9 cellular contexts compared by ENCODE assay signal in the genomic region with DNA sequence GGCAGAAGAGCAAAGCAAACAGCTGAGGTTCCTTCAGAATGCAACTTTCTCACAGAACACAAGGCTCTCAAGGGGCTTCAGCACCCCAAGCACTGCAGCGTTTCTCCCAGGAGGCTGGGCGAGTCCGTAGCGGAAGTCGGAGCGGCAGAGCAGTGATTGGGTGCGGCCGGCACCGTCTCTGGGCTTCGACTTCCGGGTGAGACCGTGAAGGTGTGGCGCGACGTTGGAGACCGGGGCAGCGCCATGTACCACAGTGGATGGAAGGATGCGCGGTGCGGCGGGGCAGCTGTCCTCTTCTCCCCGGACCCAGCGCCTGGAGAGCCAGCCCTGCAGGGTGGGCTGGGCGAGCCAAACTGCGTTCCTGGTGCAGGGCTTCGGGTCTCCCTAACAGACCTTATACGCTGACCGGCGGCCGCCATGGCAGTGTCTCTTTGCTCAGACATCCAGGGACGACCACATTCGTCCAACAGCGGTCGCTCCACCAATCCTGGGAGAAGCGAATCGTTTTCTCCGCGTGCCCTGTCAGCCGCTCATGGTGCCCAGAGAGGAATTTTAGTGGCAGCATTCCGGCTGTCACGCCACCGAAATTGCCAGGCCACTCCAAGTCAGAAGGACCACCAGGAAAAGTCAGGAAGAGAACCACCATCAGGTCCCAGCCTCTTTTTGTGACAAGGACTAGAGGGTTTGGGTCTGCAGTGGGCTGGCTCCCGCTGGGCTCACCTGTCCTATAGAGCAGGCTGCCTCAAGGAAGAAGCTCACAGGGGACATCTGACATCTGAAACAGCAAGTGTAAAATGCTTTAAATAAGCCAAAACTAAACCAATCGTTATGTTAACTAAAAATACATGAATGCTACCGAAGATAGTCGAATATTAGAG. TPM values are rescaled to one million over a fixed set of nuclear protein-coding genes. Genes with fewer than 3 reads are reported as not detected.
A peak's percentile ranks its signal among the peaks of the same experiment; 100 is the strongest.
DNase-seq lines count a peak whose midpoint lies in the region; ATAC-seq and TF ChIP-seq lines count a peak whose summit lies in the region.
"Had no signal": no experiment of that assay in that cellular context is flagged by ENCODE, and none has a peak within 500 bp of the region (broad histone marks: within the 10 kb centered on the region; RNA-seq: fewer than 3 reads in every experiment).

No MANE protein-coding gene starts in this region.

- H3K9me2 ChIP-seq in DOHH2 (replicated peaks; ENCODE audit: control insufficient read depth, low read length): no peaks in the 10 kb centered on the region

- peaks cover 14 to 24% of the 10 kb centered on the region in 2 donors for H3K4me1 Mint-ChIP-seq in immature natural killer cell

- peak; percentile 100 for ATAC-seq in GM21737 (IDR thresholded peaks at IDR 0.05; ENCODE audit: unreplicated experiment)

- H3K4me3 ChIP-seq in DOHH2 (ENCODE audit: low read length) (peak overlapping the region; percentile 51), breast epithelium (peak overlapping the region; percentile 54 to 74 (median 73))

- H3K27ac Mint-ChIP-seq in immature natural killer cell: peak overlapping the region in 4 of 6 donors; percentile 6 to 79 (median 62)

- peaks cover 0 to 3% (median 0%) of the 10 kb centered on the region in 6 donors for H3K9me3 Mint-ChIP-seq in immature natural killer cell

- H3K27me3 Mint-ChIP-seq in immature natural killer cell (ENCODE audit: low read depth in 3 of 3): peaks cover 2 to 7% (median 5%) of the 10 kb centered on the region in 3 donors

- peak; percentile 79 for DNase-seq in MV-4-11 (lab: John Stamatoyannopoulos, UW)
- peak; percentile 74 to 76 for DNase-seq in breast epithelium (ENCODE audit: low spot score in 2 of 2)
- peak; percentile 39 to 73 (median 55) for DNase-seq in immature natural killer cell
- DNase-seq in stimulated activated CD4-positive, alpha-beta T cell treated with anti-CD3 and anti-CD28 coated beads, Interleukin-12 subunit alpha, Interleukin-12 subunit beta, amount 100 ng/mL, for 24 hours (ENCODE audit: low read depth in 2 of 2): peak; percentile 52 to 71
- no peak for DNase-seq in LoVo (ENCODE audit: low spot score)

- no peak overlapping the region for H3K27ac ChIP-seq in DOHH2 (ENCODE audit: low read depth, low read length)
- H3K27ac ChIP-seq in VCaP: peak overlapping the region; percentile 80
- peak overlapping the region in 1 of 2 donors; percentile 75 for H3K27ac ChIP-seq in breast epithelium

- H3K4me3 Mint-ChIP-seq in immature natural killer cell: peak overlapping the region; percentile 84 to 89 (median 87)

- no peaks in the 10 kb centered on the region for H3K79me2 ChIP-seq in DOHH2 (ENCODE audit: control insufficient read depth, low read length)

- TF ChIP-seq POLR2A in breast epithelium (IDR thresholded peaks at IDR 0.05): no peak

- H3K36me3 ChIP-seq in DOHH2 (ENCODE audit: control insufficient read depth, low read length): no peaks in the 10 kb centered on the region
- H3K36me3 ChIP-seq in breast epithelium: no peaks in the 10 kb centered on the region

- TF ChIP-seq CTCF in DOHH2 (IDR thresholded peaks at IDR 0.05; ENCODE audit: low read depth, low read length, poor library complexity, severe bottlenecking) (no peak), VCaP (conservative IDR thresholded peaks at IDR 0.05) (peak; percentile 11; the same call in 1 of the 2 replicates), breast epithelium (IDR thresholded peaks at IDR 0.05) (no peak)

- no peaks in the 10 kb centered on the region for H3K9me3 ChIP-seq in DOHH2 (ENCODE audit: control insufficient read depth, insufficient read depth, low read length)
- no peaks in the 10 kb centered on the region for H3K9me3 ChIP-seq in breast epithelium

- H3K27me3 ChIP-seq in DOHH2 (ENCODE audit: control insufficient read depth, low read length) (0 out of 2 replicates have a peak, but pooled peaks cover 3% of the 10 kb centered on the region), breast epithelium (no peaks in the 10 kb centered on the region)

- intact Hi-C loops in breast epithelium (cut with DNase I; ENCODE audit: low total_unique reads): no loop called here

- H4K20me1 ChIP-seq in DOHH2 (ENCODE audit: control insufficient read depth, insufficient read depth, low read depth, low read length): no peaks in the 10 kb centered on the region

- H3F3A ChIP-seq in DOHH2 (ENCODE audit: control insufficient read depth, insufficient read depth): no peaks in the 10 kb centered on the region

- peak overlapping the region; percentile 40 for H3K4me2 ChIP-seq in DOHH2 (ENCODE audit: low read length)

- H3K36me3 Mint-ChIP-seq in immature natural killer cell: no peaks in the 10 kb centered on the region

- H3K4me1 ChIP-seq in DOHH2 (ENCODE audit: control insufficient read depth, low read length): no peaks in the 10 kb centered on the region
- H3K4me1 ChIP-seq in breast epithelium: no peaks in the 10 kb centered on the region

RNA-seq across cellular contexts. Expression of gene TRIM61, which starts 20.5 kb away (rescaled TPM):
- under 1 TPM; 0.33 to 0.96 (median 0.44) TPM for total RNA-seq in breast epithelium
- polyA plus RNA-seq in immature natural killer cell: 1 to 10 TPM in 2 of 3 donors, not detected in 1; 1.8 to 2.5 TPM
- total RNA-seq: pulmonary artery endothelial cell had no signal
